In the genomic region with DNA sequence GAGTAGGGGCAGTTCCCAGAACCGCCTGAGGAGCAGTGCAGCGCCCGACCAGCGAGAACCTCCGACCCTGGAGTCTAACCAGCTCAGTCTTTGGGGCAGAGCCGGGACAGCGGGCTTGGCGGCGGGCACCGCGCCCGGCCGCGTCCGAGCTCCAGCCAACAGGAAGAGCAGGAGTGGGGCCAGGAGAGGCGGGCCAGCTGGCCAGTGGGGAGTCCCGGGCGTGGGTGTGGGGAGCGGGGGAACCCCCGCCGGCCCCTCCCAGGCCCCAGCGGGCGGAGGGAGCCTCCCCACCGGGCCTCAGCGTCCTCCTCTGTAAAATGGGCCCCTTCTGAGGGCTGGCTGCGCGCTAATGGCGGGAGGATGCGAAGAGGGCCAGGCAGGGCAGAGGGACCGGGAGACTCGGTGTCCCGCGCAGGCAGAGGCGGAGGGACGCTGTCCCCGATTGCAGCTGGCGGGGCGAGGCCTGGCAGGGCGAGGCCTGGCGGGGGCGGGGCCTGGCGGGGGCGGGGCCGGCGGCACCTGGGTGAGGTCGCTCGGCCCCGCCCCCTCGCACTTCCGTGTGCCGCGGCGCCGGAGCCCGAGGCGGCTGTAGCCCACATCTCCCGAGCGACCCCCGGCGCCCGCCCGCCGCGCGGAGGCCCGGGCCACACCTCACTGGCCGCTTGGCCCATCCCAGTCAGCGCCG, we compare ENCODE assay signal across 8 cellular contexts. TPM values are rescaled to one million over a fixed set of nuclear protein-coding genes. Genes with fewer than 3 reads are reported as not detected.
A peak's percentile ranks its signal among the peaks of the same experiment; 100 is the strongest.
DNase-seq lines count a peak whose midpoint lies in the region; ATAC-seq, FAIRE-seq and TF ChIP-seq lines count a peak whose summit lies in the region.

PRKCD (plus strand) TSS at position 550 of the 685 bp plus-strand sequence. CDS start 17,214 bp downstream, outside the sequence.

- in situ Hi-C loops in ACHN (cut with HindIII; ENCODE audit: low pct_ligation_motif_present, low pct_unique_long_range_greater_than_20kb, low sequenced_read_pairs), result no loop called here

- peaks cover 21% of the 10 kb centered on the region for H3K4me1 Mint-ChIP-seq in activated CD8-positive, alpha-beta T cell treated with anti-CD3 and anti-CD28 coated beads for 36 hours (ENCODE audit: low read depth)

- intact Hi-C loops in activated CD8-positive, alpha-beta T cell treated with anti-CD3 and anti-CD28 coated beads for 36 hours (cut with micrococcal nuclease), result no loop called here

- peak within 1 kb of the TSS; percentile 78 for H3K27ac Mint-ChIP-seq in activated CD8-positive, alpha-beta T cell treated with anti-CD3 and anti-CD28 coated beads for 36 hours

- peak; percentile 63 for TF ChIP-seq CTCF in activated CD8-positive, alpha-beta T cell treated with anti-CD3 and anti-CD28 coated beads for 36 hours (IDR thresholded peaks at IDR 0.05)

- H3K27me3 Mint-ChIP-seq in activated CD8-positive, alpha-beta T cell treated with anti-CD3 and anti-CD28 coated beads for 36 hours, result peaks cover 12% of the 10 kb centered on the region

- H3K36me3 Mint-ChIP-seq in activated CD8-positive, alpha-beta T cell treated with anti-CD3 and anti-CD28 coated beads for 36 hours (ENCODE audit: low read depth), result no peaks in the 10 kb centered on the region

- POLR2A ChIA-PET in activated CD8-positive, alpha-beta T cell treated with anti-CD3 and anti-CD28 coated beads for 36 hours (lab: Charles Lee), result interaction anchor here (0.8 to 1.9 kb wide), 2 partner anchors 30 to 41 kb away, joined by 4 to 13 read pairs; partner anchors contain the start of gene RFT1

- peak; percentile 60 for FAIRE-seq in GM18507 (lab: Jason Lieb, UNC)

- H3K4me3 Mint-ChIP-seq in activated CD8-positive, alpha-beta T cell treated with anti-CD3 and anti-CD28 coated beads for 36 hours, result peak within 1 kb of the TSS; percentile 79

- DNase-seq in ACHN (peak; percentile 82), GM18507 (ENCODE audit: extremely low spot score, insufficient read length, low read depth) (peak; percentile 91), NCI-H460 (ENCODE audit: extremely low read depth, low read depth) (peak; percentile 46), medulla oblongata (ENCODE audit: extremely low spot score) (peak; percentile 83)
- peak; percentile 82 for DNase-seq in activated CD8-positive, alpha-beta T cell treated with anti-CD3 and anti-CD28 coated beads for 36 hours
- peak; percentile 73 for DNase-seq in effector CD4-positive, alpha-beta T cell
- DNase-seq in stimulated activated CD4-positive, alpha-beta T cell treated with anti-CD3 and anti-CD28 coated beads, TNF-alpha, amount 100 ng/mL, for 48 hours (ENCODE audit: low read depth in 3 of 3), result peak; percentile 52 to 84 (median 60)

- H3K9me3 Mint-ChIP-seq in activated CD8-positive, alpha-beta T cell treated with anti-CD3 and anti-CD28 coated beads for 36 hours, result no peaks in the 10 kb centered on the region

- CTCF ChIA-PET in activated CD8-positive, alpha-beta T cell treated with anti-CD3 and anti-CD28 coated beads for 36 hours (lab: Charles Lee), result interaction anchor here (0.7 to 5.0 kb wide), 10 partner anchors 9 to 59 kb away, joined by 3 to 19 read pairs (median 4); no protein-coding TSS in a partner anchor

- peak; percentile 43 for ATAC-seq in HG03039 (IDR thresholded peaks at IDR 0.05; ENCODE audit: unreplicated experiment)
- peak; percentile 75 for ATAC-seq in activated CD8-positive, alpha-beta T cell treated with anti-CD3 and anti-CD28 coated beads for 36 hours

RNA-seq across cellular contexts. Expression of gene PRKCD, which starts in this region (rescaled TPM):
- 1.0 and 1.8 TPM in 2 replicates for total RNA-seq in NCI-H460 (2014; rRNA removed; shearing (Covaris generic))
- polyA plus RNA-seq in NCI-H460 (2014; cell fraction: nucleus; rRNA removed), result 1.6 and 2.6 TPM in 2 replicates
- 10 to 100 TPM; 18.7 to 21.5 TPM for total RNA-seq in activated CD8-positive, alpha-beta T cell treated with anti-CD3 and anti-CD28 coated beads for 36 hours

Comparison
In these comparisons a context has a peak if more than half of its experiments do, and no peak if none do; other contexts are left out.
1. Peak in every context shown above with its lines: DNase-seq and ATAC-seq.